ENCODE assay signal across 8 cellular contexts in the genomic region with DNA sequence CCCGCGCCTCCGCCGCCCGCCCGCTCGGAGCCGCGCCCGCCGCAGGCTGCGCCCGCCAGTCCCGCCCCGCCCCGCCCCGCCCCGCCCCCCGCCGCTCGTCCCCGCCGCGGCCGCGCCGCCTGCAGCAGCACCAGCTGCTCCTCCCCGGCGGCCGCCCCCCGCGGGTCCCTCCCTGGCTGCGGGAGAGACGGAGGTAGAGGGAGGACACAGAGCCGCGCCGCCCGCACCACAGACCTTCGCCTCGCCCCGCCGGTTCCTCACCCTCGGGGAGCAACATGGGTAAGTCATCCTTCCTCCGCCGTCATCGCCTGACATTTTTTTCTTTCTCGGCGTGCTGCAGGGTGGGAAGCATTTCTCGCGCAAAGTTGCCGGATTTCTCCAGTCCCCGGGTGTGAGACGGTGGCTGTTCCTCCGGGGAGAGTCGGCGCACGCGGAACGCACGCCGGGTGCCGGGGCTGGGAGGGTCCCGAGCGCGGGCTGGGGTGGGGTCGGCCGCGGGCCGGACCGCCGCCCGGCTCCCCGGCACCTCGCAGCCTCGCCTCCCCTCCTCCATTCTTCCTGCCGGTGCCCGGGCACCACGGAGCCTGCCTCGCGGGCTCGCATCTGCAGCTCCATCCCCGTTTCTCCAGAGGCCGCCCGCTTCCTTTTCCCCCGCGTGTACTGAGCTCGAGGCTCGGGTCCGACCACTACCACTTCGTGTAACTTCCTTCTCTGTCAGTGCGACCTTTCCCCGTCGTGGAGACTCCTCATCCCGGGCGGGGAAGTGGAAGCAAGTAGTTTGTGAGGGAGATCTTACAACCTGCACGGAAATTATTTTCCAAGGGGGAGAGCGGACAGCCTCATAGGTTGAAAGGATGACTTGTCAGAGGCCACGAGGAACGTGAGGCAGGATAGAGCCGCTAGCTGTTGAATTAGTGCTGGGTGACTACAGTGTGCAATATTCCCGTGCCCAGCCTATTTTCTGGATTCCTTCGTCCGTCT. TPM values are rescaled to one million over a fixed set of nuclear protein-coding genes. Genes with fewer than 3 reads are reported as not detected.
A peak's percentile ranks its signal among the peaks of the same experiment; 100 is the strongest.
DNase-seq lines count a peak whose midpoint lies in the region; ATAC-seq and TF ChIP-seq lines count a peak whose summit lies in the region.

RAP1GDS1 (plus strand) TSS at position 94 of the 981 bp plus-strand sequence; CDS start at position 276, 182 bp downstream.

- TF ChIP-seq CTCF in activated B cell treated with CpG ODN at 0.5 μM for 24 hours (IDR thresholded peaks at IDR 0.05), result no peak

- peak within 1 kb of the TSS; percentile 94 for H3K27ac Mint-ChIP-seq in activated B cell treated with CpG ODN at 0.5 μM for 24 hours
- H3K27ac Mint-ChIP-seq in dendritic cell treated with granulocyte-macrophage colony-stimulating factor and Interleukin-4, amounts not matched to agents 40 ng/mL and 50 ng/mL, for 4 days, result peak within 1 kb of the TSS; percentile 98

- H3K36me3 Mint-ChIP-seq in activated B cell treated with CpG ODN at 0.5 μM for 24 hours (ENCODE audit: low read depth), result peaks cover 11% of the 10 kb centered on the region
- H3K36me3 Mint-ChIP-seq in dendritic cell treated with granulocyte-macrophage colony-stimulating factor and Interleukin-4, amounts not matched to agents 40 ng/mL and 50 ng/mL, for 4 days (ENCODE audit: low read depth), result peaks cover 27% of the 10 kb centered on the region

- DNase-seq in DMS79 treated with DMSO at 0.1 percent for 48 hours (lab: John Stamatoyannopoulos, UW) (peak; percentile 15), DMS79 (lab: John Stamatoyannopoulos, UW) (no peak), NCI-H1436 treated with DMSO at 0.1 percent for 48 hours (lab: John Stamatoyannopoulos, UW) (peak; percentile 38), activated B cell treated with CpG ODN at 0.5 μM for 24 hours (peak; percentile 42), left lobe of liver (ENCODE audit: low spot score) (peak; percentile 61)
- peak; percentile 15 to 51 for DNase-seq in stimulated activated CD4-positive, alpha-beta T cell treated with anti-CD3 and anti-CD28 coated beads, Interleukin-2, amount 100 ng/mL, for 48 hours

- intact Hi-C loops in activated B cell treated with CpG ODN at 0.5 μM for 24 hours (cut with micrococcal nuclease), result loop anchor here (1.0 to 10.0 kb wide), 10 partner anchors 27 to 1689 kb away; partner anchors contain the start of genes ADH5, DAPP1, H2AZ1 and METAP1
- intact Hi-C loops in dendritic cell treated with granulocyte-macrophage colony-stimulating factor and Interleukin-4, amounts not matched to agents 40 ng/mL and 50 ng/mL, for 4 days (cut with micrococcal nuclease), result loop anchor here (1.0 to 10.0 kb wide), 8 partner anchors 93 to 1683 kb away; partner anchors contain the start of genes ADH5, DNAJB14, EIF4E and METAP1

- peaks cover 48% of the 10 kb centered on the region for H3K4me1 Mint-ChIP-seq in activated B cell treated with CpG ODN at 0.5 μM for 24 hours
- H3K4me1 Mint-ChIP-seq in dendritic cell treated with granulocyte-macrophage colony-stimulating factor and Interleukin-4, amounts not matched to agents 40 ng/mL and 50 ng/mL, for 4 days (ENCODE audit: low read depth), result peaks cover 52% of the 10 kb centered on the region

- POLR2A ChIA-PET in activated B cell treated with CpG ODN at 0.5 μM for 24 hours (lab: Charles Lee), result interaction anchor here (0.6 to 3.2 kb wide), 31 partner anchors 9 to 1687 kb away, joined by 3 to 61 read pairs (median 5); partner anchors contain the start of genes ADH5, DAPP1, EIF4E and METAP1

- ATAC-seq in HG02759 (IDR thresholded peaks at IDR 0.05; ENCODE audit: unreplicated experiment) (peak; percentile 20), activated B cell treated with CpG ODN at 0.5 μM for 24 hours (ENCODE audit: low read depth) (peak; percentile 5), left lobe of liver (peak; percentile 26)

- H3K4me3 Mint-ChIP-seq in activated B cell treated with CpG ODN at 0.5 μM for 24 hours, result peak within 1 kb of the TSS; percentile 95
- H3K4me3 Mint-ChIP-seq in dendritic cell treated with granulocyte-macrophage colony-stimulating factor and Interleukin-4, amounts not matched to agents 40 ng/mL and 50 ng/mL, for 4 days, result peak within 1 kb of the TSS; percentile 98

- H3K27me3 Mint-ChIP-seq in activated B cell treated with CpG ODN at 0.5 μM for 24 hours, result no peaks in the 10 kb centered on the region
- no peaks in the 10 kb centered on the region for H3K27me3 Mint-ChIP-seq in dendritic cell treated with granulocyte-macrophage colony-stimulating factor and Interleukin-4, amounts not matched to agents 40 ng/mL and 50 ng/mL, for 4 days

- CTCF ChIA-PET in activated B cell treated with CpG ODN at 0.5 μM for 24 hours (lab: Charles Lee), result interaction anchor here (1.0 to 1.5 kb wide), 5 partner anchors 58 to 1546 kb away, joined by 3 to 5 read pairs (median 3); partner anchors contain the start of gene STPG2

- no peaks in the 10 kb centered on the region for H3K9me3 Mint-ChIP-seq in activated B cell treated with CpG ODN at 0.5 μM for 24 hours
- no peaks in the 10 kb centered on the region for H3K9me3 Mint-ChIP-seq in dendritic cell treated with granulocyte-macrophage colony-stimulating factor and Interleukin-4, amounts not matched to agents 40 ng/mL and 50 ng/mL, for 4 days

RNA-seq across cellular contexts. Expression of gene RAP1GDS1, which starts in this region (rescaled TPM):
- 51.6 and 54.6 TPM in 2 replicates for total RNA-seq in activated B cell treated with CpG ODN at 0.5 μM for 24 hours
- total RNA-seq in left lobe of liver, result 17.7 TPM
